In the genomic region with DNA sequence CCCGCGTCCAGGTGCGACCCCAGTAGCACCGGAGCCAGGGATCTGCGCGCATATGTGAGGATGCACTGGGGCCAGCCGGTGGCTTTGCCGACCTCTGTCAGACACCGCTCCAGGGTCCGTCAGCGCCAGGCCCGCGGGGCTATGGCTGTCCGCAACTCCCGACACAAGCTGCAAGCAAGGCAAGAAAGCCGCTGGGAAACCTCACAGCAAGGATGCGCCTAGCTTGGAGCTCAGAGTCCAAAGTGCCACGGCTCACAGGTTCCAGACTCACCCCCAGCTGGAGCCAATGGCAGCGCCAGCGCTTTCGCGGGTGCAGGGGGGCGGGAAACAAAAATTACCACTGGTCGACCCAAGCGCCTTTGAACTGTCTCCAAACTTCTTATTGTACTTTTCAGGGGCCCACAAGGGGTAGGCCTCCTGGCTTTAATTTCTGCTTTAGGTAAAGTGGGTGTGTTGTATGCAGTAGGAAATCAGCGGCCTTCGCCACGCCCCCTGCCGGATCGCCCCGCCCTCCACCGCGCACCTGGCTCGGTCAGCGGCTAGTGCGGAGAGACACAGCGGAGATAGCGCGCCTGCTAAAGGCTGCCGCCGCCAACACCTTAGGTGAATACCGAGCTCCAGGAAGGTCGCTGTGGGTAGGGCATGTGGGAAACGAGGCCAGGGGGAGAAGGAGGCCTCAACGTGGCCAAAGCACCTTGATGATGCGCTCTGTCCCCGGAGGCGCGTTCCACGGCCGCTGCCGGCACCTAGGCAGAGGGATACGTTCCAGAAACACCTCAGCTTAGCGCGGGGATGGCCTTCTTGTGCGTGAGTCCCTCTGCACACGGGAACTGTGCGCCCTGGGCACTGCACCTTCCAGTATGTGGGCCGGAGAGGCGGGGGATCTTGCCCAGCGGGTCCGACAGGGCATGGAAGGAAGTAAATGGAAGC, we compare ENCODE assay signal across 8 cellular contexts.
DNase-seq lines count a peak whose midpoint lies in the region; ATAC-seq and TF ChIP-seq lines count a peak whose summit lies in the region.

No MANE protein-coding gene starts in this region.

- no peaks in the 10 kb centered on the region; the same call in 1 of the 2 replicates for H3K27me3 ChIP-seq in GM06990 (replicated peaks; ENCODE audit: control insufficient read depth, insufficient read depth, low read length)

- no peaks in the 10 kb centered on the region for H3K36me3 ChIP-seq in GM06990 (ENCODE audit: control insufficient read depth, insufficient read depth, low read length)

- peak overlapping the region; percentile 18; the same call in 1 of the 2 replicates for H3K4me3 ChIP-seq in GM06990 (replicated peaks; ENCODE audit: low read depth, low read length)

- DNase-seq in GM06990 (ENCODE audit: extremely low read depth, insufficient read length) (peak; percentile 50), NCI-H345 (lab: John Stamatoyannopoulos, UW) (peak; percentile 53), activated gamma-delta T cell (lab: John Stamatoyannopoulos, UW) (peak; percentile 38), left colon (peak; percentile 75 to 90), SKM-1 treated with dmso at 0.1 percent for 144 hours (lab: John Stamatoyannopoulos, UW; ENCODE audit: unreplicated experiment) (no peak), hypothalamus (lab: John Stamatoyannopoulos, UW) (no peak)
- DNase-seq in stimulated activated CD8-positive, alpha-beta memory T cell treated with anti-CD3 and anti-CD28 coated beads, Interleukin-4, amount 100 ng/mL, for 1 hour (ENCODE audit: low read depth in 2 of 2, low spot score in 1 of 2) = peak; percentile 43 to 66

- no peak for TF ChIP-seq CTCF in GM06990 (IDR thresholded peaks at IDR 0.05; ENCODE audit: insufficient read depth, low read length, poor library complexity, severe bottlenecking)

- ATAC-seq in left colon (peak; percentile 95), HG02588 (IDR thresholded peaks at IDR 0.05; ENCODE audit: unreplicated experiment) (no peak)

- intact Hi-C loops in left colon (cut with DNase I, micrococcal nuclease) = no loop called here

Comparison
In these comparisons a context has a peak if more than half of its experiments do, and no peak if none do; other contexts are left out.
1. DNase-seq: peak in GM06990 (single experiment), NCI-H345 (single experiment), activated gamma-delta T cell (single experiment), left colon (2 of 2) and stimulated activated CD8-positive, alpha-beta memory T cell treated with anti-CD3 and anti-CD28 coated beads, Interleukin-4, amount 100 ng/mL, for 1 hour (2 of 2); none in SKM-1 treated with dmso at 0.1 percent for 144 hours (single experiment) and hypothalamus (0 of 51).